ENCODE assay signal across 8 cellular contexts in genomic region chr4:128812360-128812958, GRCh38. TPM values are rescaled to one million over a fixed set of nuclear protein-coding genes. Genes with fewer than 3 reads are reported as not detected.
DNase-seq lines count a peak whose midpoint lies in the region; ATAC-seq and TF ChIP-seq lines count a peak whose summit lies in the region.

No MANE protein-coding gene starts in this region.

- H3K9ac ChIP-seq in SK-N-MC (ENCODE audit: insufficient read length): peak overlapping the region; percentile 82

- H3K27ac ChIP-seq in SK-N-MC: peak overlapping the region; percentile 87
- peak overlapping the region; percentile 93 to 97 for H3K27ac ChIP-seq in left lung

- H3K27me3 ChIP-seq in left lung: no peaks in the 10 kb centered on the region

- H3K4me3 Mint-ChIP-seq in stimulated activated effector memory CD8-positive, alpha-beta T cell treated with anti-CD3 and anti-CD28 coated beads, Interleukin-12 subunit alpha, Interleukin-12 subunit beta, amount 100 ng/mL, for 72 hours: peak overlapping the region; percentile 96

- H3K36me3 ChIP-seq in SK-N-MC (ENCODE audit: insufficient read depth, low read length) (no peaks in the 10 kb centered on the region), left lung (no peaks in the 10 kb centered on the region)

- no peak for TF ChIP-seq CTCF in left lung (IDR thresholded peaks at IDR 0.05)

- ATAC-seq in GM21447 (IDR thresholded peaks at IDR 0.05; ENCODE audit: unreplicated experiment): peak; percentile 8
- peak; percentile 0 for ATAC-seq in left lung
- peak; percentile 9 for ATAC-seq in stimulated activated effector memory CD8-positive, alpha-beta T cell treated with anti-CD3 and anti-CD28 coated beads, Interleukin-12 subunit alpha, Interleukin-12 subunit beta, amount 100 ng/mL, for 72 hours

- peak in 2 of 3 experiments; percentile 48 to 94 for DNase-seq in NCI-H1417 (lab: John Stamatoyannopoulos, UW)
- no peak for DNase-seq in NCI-H1417 treated with DMSO at 0.1 percent for 48 hours (lab: John Stamatoyannopoulos, UW)
- peak; percentile 15 for DNase-seq in HuH-7.5 (ENCODE audit: low spot score)
- no peak for DNase-seq in SK-N-MC (ENCODE audit: low read depth, low spot score)
- DNase-seq in cerebellum (ENCODE audit: low spot score): peak; percentile 40
- DNase-seq in left lung: peak in 1 of 2 donors; percentile 87
- DNase-seq in stimulated activated effector memory CD8-positive, alpha-beta T cell treated with anti-CD3 and anti-CD28 coated beads, Interleukin-12 subunit alpha, Interleukin-12 subunit beta, amount 100 ng/mL, for 72 hours (ENCODE audit: low spot score in 2 of 2): peak; percentile 44 to 75

- H3K4me1 ChIP-seq in left lung: peaks cover 5 to 29% of the 10 kb centered on the region in 2 donors

- intact Hi-C loops in left lung (cut with DNase I): no loop called here

- H3K4me3 ChIP-seq in SK-N-MC: peak overlapping the region; percentile 95
- H3K4me3 ChIP-seq in left lung: peak overlapping the region; percentile 65 to 76

- peaks cover 25% of the 10 kb centered on the region for H3K36me3 Mint-ChIP-seq in stimulated activated effector memory CD8-positive, alpha-beta T cell treated with anti-CD3 and anti-CD28 coated beads, Interleukin-12 subunit alpha, Interleukin-12 subunit beta, amount 100 ng/mL, for 72 hours

- H3K9me3 ChIP-seq in SK-N-MC (ENCODE audit: low read depth, low read length) (no peaks in the 10 kb centered on the region), left lung (peaks cover 0 to 3% of the 10 kb centered on the region in 2 donors)

- H3K27ac Mint-ChIP-seq in stimulated activated effector memory CD8-positive, alpha-beta T cell treated with anti-CD3 and anti-CD28 coated beads, Interleukin-12 subunit alpha, Interleukin-12 subunit beta, amount 100 ng/mL, for 72 hours: peak overlapping the region; percentile 96

- H3K4me1 Mint-ChIP-seq in stimulated activated effector memory CD8-positive, alpha-beta T cell treated with anti-CD3 and anti-CD28 coated beads, Interleukin-12 subunit alpha, Interleukin-12 subunit beta, amount 100 ng/mL, for 72 hours: peaks cover 17% of the 10 kb centered on the region

- H3K9me3 Mint-ChIP-seq in stimulated activated effector memory CD8-positive, alpha-beta T cell treated with anti-CD3 and anti-CD28 coated beads, Interleukin-12 subunit alpha, Interleukin-12 subunit beta, amount 100 ng/mL, for 72 hours: no peaks in the 10 kb centered on the region

RNA-seq across cellular contexts. Expression of gene JADE1, which starts 3.0 kb away (rescaled TPM):
- total RNA-seq in cerebellum (33.5 TPM), left lung (10 to 100 TPM; 28.5 to 29.5 TPM)

Comparison
In these comparisons a context has a peak if more than half of its experiments do, and no peak if none do; other contexts are left out.
1. DNase-seq: peak in NCI-H1417 (2 of 3), HuH-7.5 (single experiment), cerebellum (single experiment) and stimulated activated effector memory CD8-positive, alpha-beta T cell treated with anti-CD3 and anti-CD28 coated beads, Interleukin-12 subunit alpha, Interleukin-12 subunit beta, amount 100 ng/mL, for 72 hours (2 of 2); none in NCI-H1417 treated with DMSO at 0.1 percent for 48 hours (single experiment) and SK-N-MC (single experiment).
2. Peak in every context shown above with its lines, with median percentiles within 50 percentile points of each other: ATAC-seq.